20 cellular contexts compared by ENCODE assay signal in genomic region chr16:77816293-77816692, GRCh38. TPM values are rescaled to one million over a fixed set of nuclear protein-coding genes. Genes with fewer than 3 reads are reported as not detected.
DNase-seq lines count a peak whose midpoint lies in the region; ATAC-seq and TF ChIP-seq lines count a peak whose summit lies in the region.
"Had no signal": no experiment of that assay in that cellular context is flagged by ENCODE, and none has a peak within 500 bp of the region (broad histone marks: within the 10 kb centered on the region; RNA-seq: fewer than 3 reads in every experiment).

No MANE protein-coding gene starts in this region.

- H4K20me1 ChIP-seq in neural progenitor cell (ENCODE audit: low read depth), result no peaks in the 10 kb centered on the region

- peaks cover 12% of the 10 kb centered on the region for H3K4me1 ChIP-seq in neural progenitor cell
- H3K4me1 ChIP-seq: BE2C, sigmoid colon, suprapubic skin had no signal

- no peak overlapping the region for H3K4me3 Mint-ChIP-seq in neural progenitor cell
- H3K4me3 Mint-ChIP-seq: activated CD8-positive, alpha-beta T cell treated with anti-CD3 and anti-CD28 coated beads, Interleukin-2, amount 10 ng/mL, durations not matched to agents 7 days and 5 days; activated naive CD8-positive, alpha-beta T cell treated with anti-CD3 and anti-CD28 coated beads, Interleukin-2, amount 50 U/mL, for 24 hours; activated T-cell treated with anti-CD3 and anti-CD28 coated beads, Interleukin-2, amount 50 U/mL, for 72 hours had no signal

- no peak overlapping the region for H3K4me2 ChIP-seq in neural progenitor cell

- no peak overlapping the region for H3K9ac ChIP-seq in neural progenitor cell

- peak overlapping the region; percentile 72 for H3K27ac Mint-ChIP-seq in neural progenitor cell
- H3K27ac Mint-ChIP-seq: activated CD8-positive, alpha-beta T cell treated with anti-CD3 and anti-CD28 coated beads, Interleukin-2, amount 10 ng/mL, durations not matched to agents 7 days and 5 days; activated naive CD8-positive, alpha-beta T cell treated with anti-CD3 and anti-CD28 coated beads, Interleukin-2, amount 50 U/mL, for 24 hours; activated T-cell treated with anti-CD3 and anti-CD28 coated beads, Interleukin-2, amount 50 U/mL, for 72 hours had no signal

- DNase-seq in Daoy (ENCODE audit: low read depth), result peak; percentile 23
- DNase-seq in NCI-H2029 treated with DMSO at 0.1 percent for 48 hours (lab: John Stamatoyannopoulos, UW), result peak; percentile 31
- DNase-seq in dermis blood vessel endothelial cell, result peak; percentile 39
- no peak for DNase-seq in neural progenitor cell (ENCODE audit: low spot score)
- DNase-seq in stimulated activated CD4-positive, alpha-beta T cell treated with anti-CD3 and anti-CD28 coated beads, Interleukin-2, amount 100 ng/mL, for 24 hours, result no peak
- no peak for DNase-seq in activated gamma-delta T cell treated with Interleukin-2 at 50 U/mL for 16 hours
- DNase-seq: activated CD8-positive, alpha-beta T cell treated with anti-CD3 and anti-CD28 coated beads, Interleukin-2, amount 10 ng/mL, durations not matched to agents 7 days and 5 days; activated naive CD8-positive, alpha-beta T cell treated with anti-CD3 and anti-CD28 coated beads, Interleukin-2, amount 50 U/mL, for 24 hours; activated T-cell treated with anti-CD3 and anti-CD28 coated beads, Interleukin-2, amount 50 U/mL, for 72 hours; BE2C; NCI-H1694 treated with DMSO at 0.1 percent for 48 hours; NCI-H82; nucleus accumbens; RPMI8226; sigmoid colon; stimulated activated CD4-positive, alpha-beta T cell treated with anti-CD3 and anti-CD28 coated beads, Interleukin-4, amount 100 ng/mL, for 24 hours; stimulated activated CD8-positive, alpha-beta memory T cell treated with anti-CD3 and anti-CD28 coated beads, Interleukin-4, amount 100 ng/mL, for 48 hours had no signal

- H3K27ac ChIP-seq in neural progenitor cell, result no peak overlapping the region
- H3K27ac ChIP-seq: sigmoid colon, suprapubic skin had no signal

- TF ChIP-seq CTCF in neural progenitor cell (IDR thresholded peaks at IDR 0.05), result no peak

- H3K4me1 Mint-ChIP-seq in neural progenitor cell, result peaks cover 35% of the 10 kb centered on the region
- H3K4me1 Mint-ChIP-seq: activated naive CD8-positive, alpha-beta T cell treated with anti-CD3 and anti-CD28 coated beads, Interleukin-2, amount 50 U/mL, for 24 hours had no signal

- H3K9me3 Mint-ChIP-seq in neural progenitor cell, result no peaks in the 10 kb centered on the region
- H3K9me3 Mint-ChIP-seq: activated naive CD8-positive, alpha-beta T cell treated with anti-CD3 and anti-CD28 coated beads, Interleukin-2, amount 50 U/mL, for 24 hours; activated T-cell treated with anti-CD3 and anti-CD28 coated beads, Interleukin-2, amount 50 U/mL, for 72 hours had no signal

- peaks cover 17% of the 10 kb centered on the region for H3K79me2 ChIP-seq in neural progenitor cell (ENCODE audit: low read depth)

- no peaks in the 10 kb centered on the region for H3K36me3 ChIP-seq in neural progenitor cell
- H3K36me3 ChIP-seq: BE2C, sigmoid colon, suprapubic skin had no signal

- no peaks in the 10 kb centered on the region for H3F3A ChIP-seq in neural progenitor cell (ENCODE audit: low read depth)

- no peak for ATAC-seq in GM18520 (IDR thresholded peaks at IDR 0.05; ENCODE audit: unreplicated experiment)
- ATAC-seq: activated CD8-positive, alpha-beta T cell treated with anti-CD3 and anti-CD28 coated beads, Interleukin-2, amount 10 ng/mL, durations not matched to agents 7 days and 5 days; activated naive CD8-positive, alpha-beta T cell treated with anti-CD3 and anti-CD28 coated beads, Interleukin-2, amount 50 U/mL, for 24 hours; activated T-cell treated with anti-CD3 and anti-CD28 coated beads, Interleukin-2, amount 50 U/mL, for 72 hours had no signal

- H3K36me3 Mint-ChIP-seq in neural progenitor cell, result peaks cover 14% of the 10 kb centered on the region

- H3K27me3 ChIP-seq in neural progenitor cell, result no peaks in the 10 kb centered on the region
- H3K27me3 ChIP-seq: BE2C, sigmoid colon had no signal

- no peaks in the 10 kb centered on the region for H3K27me3 Mint-ChIP-seq in neural progenitor cell (ENCODE audit: insufficient read depth, low read depth)

- no peaks in the 10 kb centered on the region for H3K9me3 ChIP-seq in neural progenitor cell (ENCODE audit: low read depth)
- H3K9me3 ChIP-seq: BE2C, sigmoid colon, suprapubic skin had no signal

- no peak overlapping the region for H2AFZ ChIP-seq in neural progenitor cell (replicated peaks)

- H3K4me3 ChIP-seq in neural progenitor cell, result no peak overlapping the region
- H3K4me3 ChIP-seq: sigmoid colon, suprapubic skin had no signal

RNA-seq across cellular contexts. Expression of gene VAT1L, which starts 27.9 kb away (rescaled TPM):
- total RNA-seq in Daoy (2014; rRNA removed; shearing (Covaris generic)), result 1.5 and 1.7 TPM in 2 replicates
- total RNA-seq in dermis blood vessel endothelial cell (0.37 and 1.4 TPM in 2 replicates), neural progenitor cell (ENCODE audit: low replicate concordance) (43.2 and 43.8 TPM in 2 replicates)
- total RNA-seq: activated CD8-positive, alpha-beta T cell treated with anti-CD3 and anti-CD28 coated beads, Interleukin-2, amount 10 ng/mL, durations not matched to agents 7 days and 5 days; chondrocyte had no signal

Comparison
In these comparisons a context has a peak if more than half of its experiments do, and no peak if none do; other contexts are left out.
1. DNase-seq: peak in Daoy (single experiment), NCI-H2029 treated with DMSO at 0.1 percent for 48 hours (single experiment) and dermis blood vessel endothelial cell (single experiment); none in neural progenitor cell (single experiment), stimulated activated CD4-positive, alpha-beta T cell treated with anti-CD3 and anti-CD28 coated beads, Interleukin-2, amount 100 ng/mL, for 24 hours (0 of 2) and activated gamma-delta T cell treated with Interleukin-2 at 50 U/mL for 16 hours (single experiment).
2. RNA of gene VAT1L, which starts 27.9 kb away (total RNA-seq): 43.2 to 43.8 TPM in neural progenitor cell; 1.5 to 1.7 TPM in Daoy and 0.37 to 1.4 TPM in dermis blood vessel endothelial cell; every median in the first group is over 10 times any median in the second.